Comparison of ENCODE assay signal across 8 cellular contexts in genomic region chr3:111080357-111080937, GRCh38. TPM values are rescaled to one million over a fixed set of nuclear protein-coding genes. Genes with fewer than 3 reads are reported as not detected.
DNase-seq lines count a peak whose midpoint lies in the region; ATAC-seq and TF ChIP-seq lines count a peak whose summit lies in the region.

No MANE protein-coding gene starts in this region.

- DNase-seq in GM03348 (ENCODE audit: low spot score) (peak; percentile 44), NCI-H2171 (lab: John Stamatoyannopoulos, UW) (peak; percentile 5), epithelial cell of esophagus (ENCODE audit: low read depth) (peak; percentile 66), progenitor cell of endocrine pancreas (ENCODE audit: low spot score, unreplicated experiment) (no peak), NCI-H187 treated with DMSO at 0.1 percent for 48 hours (lab: John Stamatoyannopoulos, UW) (no peak)
- no peak for DNase-seq in activated CD8-positive, alpha-beta memory T cell treated with anti-CD3 and anti-CD28 coated beads, Interleukin-2, amount 50 U/mL, for 4 hours

- H3K27me3 Mint-ChIP-seq in progenitor cell of endocrine pancreas: no peaks in the 10 kb centered on the region

- no peak overlapping the region for H3K4me3 Mint-ChIP-seq in progenitor cell of endocrine pancreas (ENCODE audit: low read depth)

- no peak for ATAC-seq in HG03139 (IDR thresholded peaks at IDR 0.05; ENCODE audit: unreplicated experiment)
- no peak for ATAC-seq in HG02642 (IDR thresholded peaks at IDR 0.05; ENCODE audit: poor library complexity, unreplicated experiment)

- H3K9me3 Mint-ChIP-seq in progenitor cell of endocrine pancreas (ENCODE audit: low read depth): no peaks in the 10 kb centered on the region

- H3K4me3 ChIP-seq in epithelial cell of esophagus (ENCODE audit: low read length): no peak overlapping the region

- H3K27ac Mint-ChIP-seq in progenitor cell of endocrine pancreas: no peak overlapping the region

- TF ChIP-seq CTCF in epithelial cell of esophagus (IDR thresholded peaks at IDR 0.05; ENCODE audit: insufficient read depth, low read depth, low read length, missing control alignments) (peak; percentile 47), progenitor cell of endocrine pancreas (IDR thresholded peaks at IDR 0.05; ENCODE audit: unreplicated experiment) (peak; percentile 69)

- H3K36me3 Mint-ChIP-seq in progenitor cell of endocrine pancreas (ENCODE audit: insufficient read depth): no peaks in the 10 kb centered on the region

- peaks cover 11% of the 10 kb centered on the region for H3K4me1 Mint-ChIP-seq in progenitor cell of endocrine pancreas (ENCODE audit: low read depth)

RNA-seq across cellular contexts. Expression of gene NECTIN3, which starts 8.8 kb away (rescaled TPM):
- total RNA-seq in progenitor cell of endocrine pancreas: 46.5 and 46.7 TPM in 2 replicates

Comparison
In these comparisons a context has a peak if more than half of its experiments do, and no peak if none do; other contexts are left out.
1. DNase-seq: peak in GM03348 (single experiment), NCI-H2171 (single experiment) and epithelial cell of esophagus (single experiment); none in progenitor cell of endocrine pancreas (single experiment), NCI-H187 treated with DMSO at 0.1 percent for 48 hours (single experiment) and activated CD8-positive, alpha-beta memory T cell treated with anti-CD3 and anti-CD28 coated beads, Interleukin-2, amount 50 U/mL, for 4 hours (single experiment).